Comparison of ENCODE assay signal across 21 cellular contexts in genomic region chr15:70159397-70160009, GRCh38.
DNase-seq lines count a peak whose midpoint lies in the region; ATAC-seq, FAIRE-seq and TF ChIP-seq lines count a peak whose summit lies in the region.
"Had no signal": no experiment of that assay in that cellular context is flagged by ENCODE, and none has a peak within 500 bp of the region (broad histone marks: within the 10 kb centered on the region; RNA-seq: fewer than 3 reads in every experiment).

No MANE protein-coding gene starts in this region.

- H3K27ac ChIP-seq in smooth muscle cell (ENCODE audit: low read depth) (no peak overlapping the region), SJCRH30 (no peak overlapping the region)
- H3K27ac ChIP-seq: C4-2B, colonic mucosa, pancreas, tibial nerve had no signal

- peak overlapping the region in 1 of 5 experiments; percentile 5 for H3K4me3 Mint-ChIP-seq in brain
- H3K4me3 Mint-ChIP-seq in activated CD4-positive, alpha-beta T cell treated with anti-CD3 and anti-CD28 coated beads, Interleukin-2, amount 10 ng/mL, durations not matched to agents 24 days and 14 days: no peak overlapping the region
- H3K4me3 Mint-ChIP-seq: activated CD4-positive, alpha-beta T cell treated with anti-CD3 and anti-CD28 coated beads, Interleukin-2, amount 10 ng/mL, durations not matched to agents 7 days and 5 days; effector memory CD8-positive, alpha-beta T cell; GM23338; naive thymus-derived CD8-positive, alpha-beta T cell had no signal

- H3K4me1 ChIP-seq in smooth muscle cell (ENCODE audit: low read depth) (peaks cover 15% of the 10 kb centered on the region), SJCRH30 (no peaks in the 10 kb centered on the region)
- H3K4me1 ChIP-seq: colonic mucosa had no signal

- H3K9me3 ChIP-seq in smooth muscle cell (replicated peaks; ENCODE audit: low read depth) (no peaks in the 10 kb centered on the region), SJCRH30 (replicated peaks) (no peaks in the 10 kb centered on the region)
- H3K9me3 ChIP-seq: colonic mucosa, pancreas, SK-N-SH, tibial nerve had no signal

- DNase-seq in GM12891 (ENCODE audit: insufficient read length, low spot score) (no peak), NCI-H82 treated with DMSO at 0.1 percent for 48 hours (lab: John Stamatoyannopoulos, UW; ENCODE audit: unreplicated experiment) (peak; percentile 61), smooth muscle cell (lab: John Stamatoyannopoulos, UW; ENCODE audit: unreplicated experiment) (no peak), SJCRH30 (no peak)
- no peak for DNase-seq in activated CD4-positive, alpha-beta T cell treated with anti-CD3 and anti-CD28 coated beads, Interleukin-2, amount 10 ng/mL, durations not matched to agents 24 days and 14 days
- DNase-seq: activated CD4-positive, alpha-beta T cell treated with anti-CD3 and anti-CD28 coated beads, Interleukin-2, amount 10 ng/mL, durations not matched to agents 7 days and 5 days; activated naive CD4-positive, alpha-beta T cell treated with anti-CD3 and anti-CD28 coated beads, Interleukin-2, amount 50 U/mL, for 16 hours; anterior cingulate cortex; colonic mucosa; effector memory CD8-positive, alpha-beta T cell; naive thymus-derived CD8-positive, alpha-beta T cell; NCI-H1092 treated with DMSO at 0.1 percent for 48 hours; NCI-H1930; pancreas; SK-N-SH; T-helper 2 cell had no signal

- H3K27ac Mint-ChIP-seq in brain: peak overlapping the region in 3 of 5 experiments; percentile 31 to 77 (median 34)
- H3K27ac Mint-ChIP-seq in activated CD4-positive, alpha-beta T cell treated with anti-CD3 and anti-CD28 coated beads, Interleukin-2, amount 10 ng/mL, durations not matched to agents 24 days and 14 days: no peak overlapping the region
- H3K27ac Mint-ChIP-seq: activated CD4-positive, alpha-beta T cell treated with anti-CD3 and anti-CD28 coated beads, Interleukin-2, amount 10 ng/mL, durations not matched to agents 7 days and 5 days; effector memory CD8-positive, alpha-beta T cell; GM23338; naive thymus-derived CD8-positive, alpha-beta T cell had no signal

- H3K27me3 Mint-ChIP-seq in brain: peaks cover 14% of the 10 kb centered on the region
- H3K27me3 Mint-ChIP-seq in activated CD4-positive, alpha-beta T cell treated with anti-CD3 and anti-CD28 coated beads, Interleukin-2, amount 10 ng/mL, durations not matched to agents 24 days and 14 days: peaks cover 23% of the 10 kb centered on the region

- H3F3A ChIP-seq in smooth muscle cell (ENCODE audit: low read depth): peaks cover 15% of the 10 kb centered on the region

- no peaks in the 10 kb centered on the region for H4K20me1 ChIP-seq in smooth muscle cell (ENCODE audit: low read depth)

- H3K36me3 ChIP-seq in smooth muscle cell (ENCODE audit: low read depth) (no peaks in the 10 kb centered on the region), SJCRH30 (no peaks in the 10 kb centered on the region)
- H3K36me3 ChIP-seq: colonic mucosa, pancreas, tibial nerve had no signal

- ATAC-seq in GM21367 (IDR thresholded peaks at IDR 0.05; ENCODE audit: unreplicated experiment): no peak
- ATAC-seq: effector memory CD8-positive, alpha-beta T cell; GM23338; naive thymus-derived CD8-positive, alpha-beta T cell had no signal

- peaks cover 53% of the 10 kb centered on the region for H3K4me1 Mint-ChIP-seq in brain
- H3K4me1 Mint-ChIP-seq in activated CD4-positive, alpha-beta T cell treated with anti-CD3 and anti-CD28 coated beads, Interleukin-2, amount 10 ng/mL, durations not matched to agents 24 days and 14 days: no peaks in the 10 kb centered on the region
- H3K4me1 Mint-ChIP-seq: activated CD4-positive, alpha-beta T cell treated with anti-CD3 and anti-CD28 coated beads, Interleukin-2, amount 10 ng/mL, durations not matched to agents 7 days and 5 days had no signal

- H3K9me3 Mint-ChIP-seq in brain: peaks cover 0 to 4% (median 0%) of the 10 kb centered on the region in 5 experiments
- no peaks in the 10 kb centered on the region for H3K9me3 Mint-ChIP-seq in activated CD4-positive, alpha-beta T cell treated with anti-CD3 and anti-CD28 coated beads, Interleukin-2, amount 10 ng/mL, durations not matched to agents 24 days and 14 days
- H3K9me3 Mint-ChIP-seq: activated CD4-positive, alpha-beta T cell treated with anti-CD3 and anti-CD28 coated beads, Interleukin-2, amount 10 ng/mL, durations not matched to agents 7 days and 5 days; effector memory CD8-positive, alpha-beta T cell; GM23338; naive thymus-derived CD8-positive, alpha-beta T cell had no signal

- peak overlapping the region; percentile 56 for H3K4me2 ChIP-seq in smooth muscle cell
- H3K4me2 ChIP-seq: GM23338, SK-N-SH had no signal

- intact Hi-C loops in activated CD4-positive, alpha-beta T cell treated with anti-CD3 and anti-CD28 coated beads, Interleukin-2, amount 10 ng/mL, durations not matched to agents 24 days and 14 days (cut with micrococcal nuclease): no loop called here

- no peak for FAIRE-seq in GM12891 (lab: Jason Lieb, UNC)
- FAIRE-seq: pancreas had no signal

- no peak overlapping the region for H3K9ac ChIP-seq in smooth muscle cell (ENCODE audit: low read depth)
- H3K9ac ChIP-seq: SK-N-SH had no signal

- H3K4me3 ChIP-seq in smooth muscle cell: no peak overlapping the region
- no peak overlapping the region for H3K4me3 ChIP-seq in SJCRH30
- H3K4me3 ChIP-seq: colonic mucosa, GM23338, pancreas, tibial nerve had no signal

- H3K36me3 Mint-ChIP-seq in brain: no peaks in the 10 kb centered on the region
- H3K36me3 Mint-ChIP-seq in activated CD4-positive, alpha-beta T cell treated with anti-CD3 and anti-CD28 coated beads, Interleukin-2, amount 10 ng/mL, durations not matched to agents 24 days and 14 days (ENCODE audit: low read depth): no peaks in the 10 kb centered on the region
- H3K36me3 Mint-ChIP-seq: naive thymus-derived CD8-positive, alpha-beta T cell had no signal

- no peaks in the 10 kb centered on the region for H3K27me3 ChIP-seq in smooth muscle cell (ENCODE audit: low read depth)
- peaks cover 12% of the 10 kb centered on the region; the same call in 1 of the 2 replicates for H3K27me3 ChIP-seq in SJCRH30
- H3K27me3 ChIP-seq: colonic mucosa, pancreas, tibial nerve had no signal

- no peak overlapping the region for H2AFZ ChIP-seq in smooth muscle cell (ENCODE audit: low read depth)
- H2AFZ ChIP-seq: GM23338 had no signal

- 78% methylated on average over 7 of the region's 7 CpGs for WGBS in smooth muscle cell (ENCODE audit: low lambda C conversion rate)

- TF ChIP-seq POLR2A in GM12891 (IDR thresholded peaks at IDR 0.05; ENCODE audit: low read depth, low read length): no peak

- no peak for TF ChIP-seq CTCF in brain (conservative IDR thresholded peaks at IDR 0.05)
- TF ChIP-seq CTCF in smooth muscle cell (IDR thresholded peaks at IDR 0.05; ENCODE audit: borderline replicate concordance, insufficient read depth, poor library complexity, severe bottlenecking): no peak

- H3K79me2 ChIP-seq in smooth muscle cell (ENCODE audit: low read depth): no peaks in the 10 kb centered on the region

TF ChIP-seq in GM12891, 5 proteins besides CTCF, POLR2A, EP300 and RAD21:
- TF ChIP-seq POU2F2 (IDR thresholded peaks at IDR 0.05; ENCODE audit: low read depth, low read length) (no peak), SPI1 (IDR thresholded peaks at IDR 0.05; ENCODE audit: low read depth, low read length) (peak; percentile 64)
